ENCODE assay signal across 8 cellular contexts in the genomic region with DNA sequence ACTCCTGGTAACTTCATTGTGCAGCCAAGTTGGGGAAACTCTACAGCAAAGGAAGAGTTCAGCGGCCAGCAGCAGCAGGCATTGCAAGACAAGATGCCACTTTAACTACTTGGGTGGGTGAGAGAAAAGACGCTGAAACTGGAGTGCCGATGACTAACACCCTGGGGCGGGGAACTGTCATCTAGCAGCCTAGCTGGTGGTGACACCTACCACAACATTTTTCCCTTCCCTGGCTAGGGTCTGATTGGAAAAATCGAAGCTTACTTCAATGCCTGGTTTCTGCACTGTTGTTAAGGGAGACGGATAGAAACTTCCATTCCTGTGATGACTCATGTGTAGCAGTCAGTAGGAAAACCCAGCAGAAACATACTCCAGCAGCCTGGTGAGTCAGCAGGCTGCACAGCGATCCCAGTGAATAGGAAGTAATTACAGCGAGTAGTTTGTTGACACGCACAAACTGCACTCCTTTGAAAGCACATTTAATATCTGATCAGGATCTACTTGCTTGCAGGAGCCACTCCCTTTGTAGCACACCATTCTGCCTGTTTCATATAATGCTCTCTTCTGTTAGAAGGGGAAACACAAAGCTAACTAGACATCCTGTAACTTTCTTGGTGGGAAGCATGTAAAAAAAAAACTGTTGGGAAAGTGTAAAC.
A peak's percentile ranks its signal among the peaks of the same experiment; 100 is the strongest.
DNase-seq lines count a peak whose midpoint lies in the region; ATAC-seq and TF ChIP-seq lines count a peak whose summit lies in the region.

No MANE protein-coding gene starts in this region.

- no peaks in the 10 kb centered on the region for H3K36me3 Mint-ChIP-seq in activated CD4-positive, alpha-beta T cell treated with anti-CD3 and anti-CD28 coated beads for 36 hours (ENCODE audit: low read depth)

- TF ChIP-seq CTCF in choroid plexus epithelial cell (conservative IDR thresholded peaks at IDR 0.05; ENCODE audit: low read depth, low read length) = no peak

- peaks cover 21% of the 10 kb centered on the region for H3K27me3 Mint-ChIP-seq in activated CD4-positive, alpha-beta T cell treated with anti-CD3 and anti-CD28 coated beads for 36 hours

- CTCF ChIA-PET in activated CD4-positive, alpha-beta T cell treated with anti-CD3 and anti-CD28 coated beads for 36 hours (lab: Charles Lee) = interaction anchor here (0.6 to 1.7 kb wide), 5 partner anchors 27 to 180 kb away, joined by 3 to 5 read pairs (median 3); no protein-coding TSS in a partner anchor

- peak; percentile 98 for DNase-seq in DMS53 (lab: John Stamatoyannopoulos, UW)
- DNase-seq in NCI-H226 = peak; percentile 81
- peak; percentile 85 for DNase-seq in activated CD4-positive, alpha-beta T cell treated with anti-CD3 and anti-CD28 coated beads for 36 hours
- DNase-seq in choroid plexus epithelial cell (ENCODE audit: low read depth) = peak; percentile 96
- DNase-seq in kidney glomerular epithelial cell (lab: John Stamatoyannopoulos, UW) = peak; percentile 98
- peak; percentile 56 to 71 (median 57) for DNase-seq in stimulated activated CD4-positive, alpha-beta T cell treated with anti-CD3 and anti-CD28 coated beads, Interleukin-12 subunit alpha, Interleukin-12 subunit beta, amount 100 ng/mL, for 48 hours (ENCODE audit: low read depth in 2 of 3, low spot score in 1 of 3)
- no peak for DNase-seq in SK-N-DZ (ENCODE audit: low spot score)

- intact Hi-C loops in activated CD4-positive, alpha-beta T cell treated with anti-CD3 and anti-CD28 coated beads for 36 hours (cut with DNase I, micrococcal nuclease) = loop anchor here (1.0 to 10.0 kb wide), 10 partner anchors 51 to 636 kb away; partner anchors contain the start of genes GALNT1 (in 1 of the 2), INO80C (in 1 of the 2), MAPRE2 (in 1 of the 2) and ZNF24 (in 1 of the 2)

- peak overlapping the region; percentile 74 for H3K4me3 ChIP-seq in choroid plexus epithelial cell (ENCODE audit: low read depth, low read length)

- H3K9me3 Mint-ChIP-seq in activated CD4-positive, alpha-beta T cell treated with anti-CD3 and anti-CD28 coated beads for 36 hours (ENCODE audit: low read depth) = no peaks in the 10 kb centered on the region

- H3K4me1 Mint-ChIP-seq in activated CD4-positive, alpha-beta T cell treated with anti-CD3 and anti-CD28 coated beads for 36 hours = peaks cover 23% of the 10 kb centered on the region

- POLR2A ChIA-PET in activated CD4-positive, alpha-beta T cell treated with anti-CD3 and anti-CD28 coated beads for 36 hours (lab: Charles Lee) = interaction anchor here (1.4 kb wide), 1 partner anchor 63 kb away, joined by 7 read pairs; no protein-coding TSS in a partner anchor

- peak overlapping the region; percentile 76 for H3K27ac Mint-ChIP-seq in activated CD4-positive, alpha-beta T cell treated with anti-CD3 and anti-CD28 coated beads for 36 hours

- peak; percentile 32 for ATAC-seq in HG02884 (IDR thresholded peaks at IDR 0.05; ENCODE audit: unreplicated experiment)
- peak; percentile 79 for ATAC-seq in activated CD4-positive, alpha-beta T cell treated with anti-CD3 and anti-CD28 coated beads for 36 hours

- peak overlapping the region; percentile 73 for H3K4me3 Mint-ChIP-seq in activated CD4-positive, alpha-beta T cell treated with anti-CD3 and anti-CD28 coated beads for 36 hours
